Comparison of ENCODE assay signal across 7 cellular contexts in genomic region chr2:38178556-38179419, GRCh38.
DNase-seq lines count a peak whose midpoint lies in the region; ATAC-seq and TF ChIP-seq lines count a peak whose summit lies in the region.

No MANE protein-coding gene starts in this region.

- H3K36me3 ChIP-seq in smooth muscle cell (ENCODE audit: low read depth): no peaks in the 10 kb centered on the region

- H3K4me2 ChIP-seq in smooth muscle cell: peak overlapping the region; percentile 52

- peaks cover 9% of the 10 kb centered on the region for H3F3A ChIP-seq in smooth muscle cell (ENCODE audit: low read depth)

- TF ChIP-seq CTCF in foreskin fibroblast (IDR thresholded peaks at IDR 0.05; ENCODE audit: low read depth, low read length): no peak
- TF ChIP-seq CTCF in smooth muscle cell (IDR thresholded peaks at IDR 0.05; ENCODE audit: borderline replicate concordance, insufficient read depth, poor library complexity, severe bottlenecking): no peak

- H4K20me1 ChIP-seq in smooth muscle cell (ENCODE audit: low read depth): no peaks in the 10 kb centered on the region

- H3K79me2 ChIP-seq in smooth muscle cell (ENCODE audit: low read depth): no peaks in the 10 kb centered on the region

- 59% methylated on average over 5 of the region's 5 CpGs for WGBS in smooth muscle cell (ENCODE audit: low lambda C conversion rate)

- no peaks in the 10 kb centered on the region for H3K9me3 ChIP-seq in smooth muscle cell (replicated peaks; ENCODE audit: low read depth)

- peaks cover 16% of the 10 kb centered on the region for H3K4me1 ChIP-seq in smooth muscle cell (ENCODE audit: low read depth)

- H3K9ac ChIP-seq in smooth muscle cell (ENCODE audit: low read depth): no peak overlapping the region

- DNase-seq in NOMO-1 treated with dmso at 0.1 percent for 144 hours (lab: John Stamatoyannopoulos, UW; ENCODE audit: unreplicated experiment) (peak; percentile 90), foreskin fibroblast (peak; percentile 85 to 90), smooth muscle cell (lab: John Stamatoyannopoulos, UW; ENCODE audit: unreplicated experiment) (no peak), NAMALWA (ENCODE audit: low spot score) (no peak)
- DNase-seq in activated CD4-positive, alpha-beta T cell treated with anti-CD3 and anti-CD28 coated beads, Interleukin-2, amount 50 U/mL, for 1 hour: no peak

- H3K4me3 ChIP-seq in foreskin fibroblast (ENCODE audit: low read depth in 1 of 2, low read length in 2 of 2): no peak overlapping the region
- H3K4me3 ChIP-seq in smooth muscle cell: no peak overlapping the region

- H3K27me3 ChIP-seq in smooth muscle cell (ENCODE audit: low read depth): no peaks in the 10 kb centered on the region

- H2AFZ ChIP-seq in smooth muscle cell (ENCODE audit: low read depth): peak overlapping the region; percentile 22

- ATAC-seq in GM21423 (IDR thresholded peaks at IDR 0.05; ENCODE audit: unreplicated experiment): peak; percentile 60
- no peak for ATAC-seq in HG02884 (IDR thresholded peaks at IDR 0.05; ENCODE audit: unreplicated experiment)

- H3K27ac ChIP-seq in smooth muscle cell (ENCODE audit: low read depth): peak overlapping the region; percentile 59

Comparison
In these comparisons a context has a peak if more than half of its experiments do, and no peak if none do; other contexts are left out.
1. DNase-seq: peak in NOMO-1 treated with dmso at 0.1 percent for 144 hours (single experiment) and foreskin fibroblast (2 of 2); none in smooth muscle cell (single experiment), NAMALWA (single experiment) and activated CD4-positive, alpha-beta T cell treated with anti-CD3 and anti-CD28 coated beads, Interleukin-2, amount 50 U/mL, for 1 hour (single experiment).